ENCODE assay signal across 26 cellular contexts in genomic region chr7:80063855-80064254, GRCh38.
"Had no signal": no experiment of that assay in that cellular context is flagged by ENCODE, and none has a peak within 500 bp of the region (broad histone marks: within the 10 kb centered on the region; RNA-seq: fewer than 3 reads in every experiment).

No MANE protein-coding gene starts in this region.

- H3K4me3 ChIP-seq: gastrocnemius medialis, heart left ventricle, lower lobe of right lung, pancreas, psoas muscle, right atrium auricular region, transverse colon, uterus had no signal

- DNase-seq: activated CD4-positive, alpha-beta T cell treated with anti-CD3 and anti-CD28 coated beads for 48 hours; activated CD8-positive, alpha-beta memory T cell treated with anti-CD3 and anti-CD28 coated beads, Interleukin-2, amount 10 ng/mL, durations not matched to agents 7 days and 5 days; activated CD8-positive, alpha-beta T cell treated with anti-CD3 and anti-CD28 coated beads for 36 hours; activated effector memory CD4-positive, alpha-beta T cell treated with anti-CD3 and anti-CD28 coated beads, Interleukin-2, amount 50 U/mL, for 16 hours; activated naive CD4-positive, alpha-beta T cell treated with anti-CD3 and anti-CD28 coated beads, Interleukin-2, amount 50 U/mL, for 16 hours; activated naive CD8-positive, alpha-beta T cell treated with anti-CD3 and anti-CD28 coated beads, Interleukin-2, amount 50 U/mL, for 24 hours; activated T-cell treated with anti-CD3 and anti-CD28 coated beads for 4 hours; anterior cingulate cortex; brain microvascular endothelial cell; caudate nucleus; dermis blood vessel endothelial cell; effector CD8-positive, alpha-beta T cell; gastrocnemius medialis; heart left ventricle; lower lobe of right lung; natural killer cell; pancreas; psoas muscle; stimulated activated CD4-positive, alpha-beta T cell treated with anti-CD3 and anti-CD28 coated beads, Interleukin-12 subunit alpha, Interleukin-12 subunit beta, amount 100 ng/mL, for 4 hours; stimulated activated CD4-positive, alpha-beta T cell treated with anti-CD3 and anti-CD28 coated beads, Interleukin-4, amount 100 ng/mL, for 4 hours; stimulated activated naive CD8-positive, alpha-beta T cell treated with anti-CD3 and anti-CD28 coated beads, Interleukin-15, Interleukin-2, amounts not matched to agents 100 U/mL and 50 U/mL, for 24 hours; T-helper 17 cell; transverse colon; uterus had no signal

- H3K27ac ChIP-seq: brain microvascular endothelial cell, gastrocnemius medialis, heart left ventricle, lower lobe of right lung, neutrophil, pancreas, psoas muscle, right atrium auricular region, transverse colon, uterus had no signal

- H3K36me3 ChIP-seq: brain microvascular endothelial cell, gastrocnemius medialis, heart left ventricle, lower lobe of right lung, neutrophil, pancreas, right atrium auricular region, transverse colon, uterus had no signal

- H3K27me3 ChIP-seq: brain microvascular endothelial cell, gastrocnemius medialis, heart left ventricle, neutrophil, pancreas, right atrium auricular region, transverse colon, uterus had no signal

- H3K9me3 ChIP-seq: gastrocnemius medialis, neutrophil, pancreas, uterus had no signal

- H3K4me1 ChIP-seq: gastrocnemius medialis, heart left ventricle, lower lobe of right lung, pancreas, psoas muscle, right atrium auricular region, transverse colon, uterus had no signal
